Comparison of ENCODE assay signal across 9 cellular contexts in genomic region chr3:51680663-51681230, GRCh38. TPM values are rescaled to one million over a fixed set of nuclear protein-coding genes. Genes with fewer than 3 reads are reported as not detected.
A peak's percentile ranks its signal among the peaks of the same experiment; 100 is the strongest.
DNase-seq lines count a peak whose midpoint lies in the region; ATAC-seq and TF ChIP-seq lines count a peak whose summit lies in the region.
"Had no signal": no experiment of that assay in that cellular context is flagged by ENCODE, and none has a peak within 500 bp of the region (broad histone marks: within the 10 kb centered on the region; RNA-seq: fewer than 3 reads in every experiment).

No MANE protein-coding gene starts in this region.

- H3K9ac ChIP-seq in trophoblast cell (ENCODE audit: low read length): no peak overlapping the region

- H3K36me3 ChIP-seq in thymus (ENCODE audit: control insufficient read depth, insufficient read depth): peaks cover 11% of the 10 kb centered on the region
- H3K36me3 ChIP-seq in trophoblast cell (ENCODE audit: control insufficient read depth in 1 of 2, insufficient read depth in 2 of 2, low read length in 2 of 2): peaks cover 11 to 20% of the 10 kb centered on the region in 2 experiments

- no peak for DNase-seq in activated naive CD4-positive, alpha-beta T cell treated with anti-CD3 and anti-CD28 coated beads, Interleukin-2, amount 10 ng/mL, durations not matched to agents 7 days and 5 days
- no peak for DNase-seq in activated naive CD4-positive, alpha-beta T cell treated with anti-CD3 and anti-CD28 coated beads, Interleukin-2, amount 50 U/mL, for 16 hours
- no peak for DNase-seq in activated T-helper 1 cell treated with anti-CD3 and anti-CD28 coated beads, Interleukin-12 subunit alpha, Interleukin-12 subunit beta, Interleukin-2, Interleukin-4 antibody, amounts not matched to agents 30 ng/mL and 10 ng/mL and 1 ng/mL, durations not matched to agents 14 hours and 24 hours and 36 hours (ENCODE audit: low spot score)
- DNase-seq in left colon (no peak), WTC11 (ENCODE audit: low spot score) (no peak), trophoblast cell (no peak)
- DNase-seq in stimulated activated CD8-positive, alpha-beta memory T cell treated with anti-CD3 and anti-CD28 coated beads, Interleukin-4, amount 100 ng/mL, for 48 hours: no peak
- DNase-seq: NCI-H1417 had no signal

- H3K4me1 Mint-ChIP-seq in activated naive CD4-positive, alpha-beta T cell treated with anti-CD3 and anti-CD28 coated beads, Interleukin-2, amount 10 ng/mL, durations not matched to agents 7 days and 5 days: peaks cover 98% of the 10 kb centered on the region
- peaks cover 94% of the 10 kb centered on the region for H3K4me1 Mint-ChIP-seq in activated T-helper 1 cell treated with anti-CD3 and anti-CD28 coated beads, Interleukin-12 subunit alpha, Interleukin-12 subunit beta, Interleukin-2, Interleukin-4 antibody, amounts not matched to agents 30 ng/mL and 10 ng/mL and 1 ng/mL, durations not matched to agents 14 hours and 24 hours and 36 hours (ENCODE audit: low read depth)
- H3K4me1 Mint-ChIP-seq in WTC11: peaks cover 13% of the 10 kb centered on the region

- H3K4me2 ChIP-seq in trophoblast cell (ENCODE audit: low read length): no peak overlapping the region

- CTCF ChIA-PET in activated naive CD4-positive, alpha-beta T cell treated with anti-CD3 and anti-CD28 coated beads, Interleukin-2, amount 10 ng/mL, durations not matched to agents 7 days and 5 days (lab: Charles Lee): interaction anchor here (1.1 to 6.1 kb wide), 8 partner anchors 9 to 291 kb away, joined by 3 to 123 read pairs (median 28); partner anchors contain the start of genes DCAF1, RBM15B and TEX264
- CTCF ChIA-PET in WTC11 (lab: Charles Lee): interaction anchor here (0.6 to 2.7 kb wide), 7 partner anchors 8 to 540 kb away, joined by 4 to 110 read pairs (median 42); partner anchors contain the start of genes DCAF1, GRM2 and TEX264

- H4K12ac ChIP-seq in trophoblast cell (ENCODE audit: low read depth, low read length): no peak overlapping the region

- 97% methylated on average over 2 of the region's 2 CpGs for WGBS in thymus
- WGBS in trophoblast cell (ENCODE audit: extremely low coverage, insufficient coverage, insufficient read length): no CpG with 5 or more reads among the region's 2 CpGs

- no peak overlapping the region for H3K14ac ChIP-seq in trophoblast cell (ENCODE audit: low read length)

- H3K4me3 ChIP-seq in thymus (ENCODE audit: low read length) (no peak overlapping the region), trophoblast cell (ENCODE audit: low read depth, low read length) (no peak overlapping the region)

- no peak overlapping the region for H2AK5ac ChIP-seq in trophoblast cell (ENCODE audit: low read length)

- H3K79me2 ChIP-seq in trophoblast cell (ENCODE audit: control insufficient read depth, insufficient read depth, low read length, poor library complexity): no peaks in the 10 kb centered on the region

- no peak overlapping the region for H2AFZ ChIP-seq in trophoblast cell (ENCODE audit: insufficient read depth, low read length, poor library complexity)

- H4K8ac ChIP-seq in trophoblast cell (ENCODE audit: low read depth, low read length): no peak overlapping the region

- no peak overlapping the region for H4K91ac ChIP-seq in trophoblast cell (ENCODE audit: low read depth, low read length)

- no peak overlapping the region for H2BK120ac ChIP-seq in trophoblast cell (ENCODE audit: insufficient read depth, low read length, poor library complexity)

- no peak overlapping the region for H3K23ac ChIP-seq in trophoblast cell (ENCODE audit: low read length)

- H3K4ac ChIP-seq in trophoblast cell (ENCODE audit: low read depth, low read length): no peak overlapping the region

- peaks cover 64% of the 10 kb centered on the region for H3K36me3 Mint-ChIP-seq in activated naive CD4-positive, alpha-beta T cell treated with anti-CD3 and anti-CD28 coated beads, Interleukin-2, amount 10 ng/mL, durations not matched to agents 7 days and 5 days
- H3K36me3 Mint-ChIP-seq in activated T-helper 1 cell treated with anti-CD3 and anti-CD28 coated beads, Interleukin-12 subunit alpha, Interleukin-12 subunit beta, Interleukin-2, Interleukin-4 antibody, amounts not matched to agents 30 ng/mL and 10 ng/mL and 1 ng/mL, durations not matched to agents 14 hours and 24 hours and 36 hours (ENCODE audit: low read depth): peaks cover 36% of the 10 kb centered on the region
- H3K36me3 Mint-ChIP-seq in WTC11: no peaks in the 10 kb centered on the region

- H3K9me3 ChIP-seq in thymus (ENCODE audit: control insufficient read depth) (no peaks in the 10 kb centered on the region), trophoblast cell (ENCODE audit: insufficient read depth, low read depth, low read length) (no peaks in the 10 kb centered on the region)

- H2BK5ac ChIP-seq in trophoblast cell (ENCODE audit: low read depth, low read length, poor library complexity): no peak overlapping the region

- no peak overlapping the region for H3K18ac ChIP-seq in trophoblast cell (ENCODE audit: low read length)

- intact Hi-C loops in activated T-helper 1 cell treated with anti-CD3 and anti-CD28 coated beads, Interleukin-12 subunit alpha, Interleukin-12 subunit beta, Interleukin-2, Interleukin-4 antibody, amounts not matched to agents 30 ng/mL and 10 ng/mL and 1 ng/mL, durations not matched to agents 14 hours and 24 hours and 36 hours (cut with micrococcal nuclease): loop anchor here (10.0 kb wide), 1 partner anchor 1326 kb away; the partner anchor contains the start of genes CYB561D2, NPRL2 and TMEM115
- intact Hi-C loops in left colon (cut with DNase I, micrococcal nuclease): loop anchor here in 1 of 2 donors (10.0 kb wide), 1 partner anchor 176 kb away; the partner anchor contains the start of gene DCAF1

- peak overlapping the region; percentile 52 for H3K4me3 Mint-ChIP-seq in activated naive CD4-positive, alpha-beta T cell treated with anti-CD3 and anti-CD28 coated beads, Interleukin-2, amount 10 ng/mL, durations not matched to agents 7 days and 5 days
- peak overlapping the region; percentile 71 for H3K4me3 Mint-ChIP-seq in activated T-helper 1 cell treated with anti-CD3 and anti-CD28 coated beads, Interleukin-12 subunit alpha, Interleukin-12 subunit beta, Interleukin-2, Interleukin-4 antibody, amounts not matched to agents 30 ng/mL and 10 ng/mL and 1 ng/mL, durations not matched to agents 14 hours and 24 hours and 36 hours
- no peak overlapping the region for H3K4me3 Mint-ChIP-seq in WTC11

- no peaks in the 10 kb centered on the region for H3K79me1 ChIP-seq in trophoblast cell (ENCODE audit: low read length)

- no peaks in the 10 kb centered on the region for H3K9me3 Mint-ChIP-seq in activated naive CD4-positive, alpha-beta T cell treated with anti-CD3 and anti-CD28 coated beads, Interleukin-2, amount 10 ng/mL, durations not matched to agents 7 days and 5 days
- no peaks in the 10 kb centered on the region for H3K9me3 Mint-ChIP-seq in activated T-helper 1 cell treated with anti-CD3 and anti-CD28 coated beads, Interleukin-12 subunit alpha, Interleukin-12 subunit beta, Interleukin-2, Interleukin-4 antibody, amounts not matched to agents 30 ng/mL and 10 ng/mL and 1 ng/mL, durations not matched to agents 14 hours and 24 hours and 36 hours
- H3K9me3 Mint-ChIP-seq in WTC11: no peaks in the 10 kb centered on the region

- peak overlapping the region; percentile 54 for H3K27ac ChIP-seq in thymus (ENCODE audit: low read depth)
- no peak overlapping the region for H3K27ac ChIP-seq in trophoblast cell (ENCODE audit: low read depth, low read length)

- POLR2A ChIA-PET in WTC11 (lab: Charles Lee): interaction anchor here (1.0 to 2.3 kb wide), 3 partner anchors 11 to 181 kb away, joined by 3 to 11 read pairs (median 4); partner anchors contain the start of genes DCAF1 and RAD54L2

- no peak for TF ChIP-seq CTCF in WTC11 (IDR thresholded peaks at IDR 0.05)

- H3K27me3 Mint-ChIP-seq in activated naive CD4-positive, alpha-beta T cell treated with anti-CD3 and anti-CD28 coated beads, Interleukin-2, amount 10 ng/mL, durations not matched to agents 7 days and 5 days: no peaks in the 10 kb centered on the region
- no peaks in the 10 kb centered on the region for H3K27me3 Mint-ChIP-seq in activated T-helper 1 cell treated with anti-CD3 and anti-CD28 coated beads, Interleukin-12 subunit alpha, Interleukin-12 subunit beta, Interleukin-2, Interleukin-4 antibody, amounts not matched to agents 30 ng/mL and 10 ng/mL and 1 ng/mL, durations not matched to agents 14 hours and 24 hours and 36 hours (ENCODE audit: insufficient read depth)
- H3K27me3 Mint-ChIP-seq in WTC11 (ENCODE audit: low read depth): no peaks in the 10 kb centered on the region

- H3K27me3 ChIP-seq in thymus (ENCODE audit: control insufficient read depth, insufficient read depth) (no peaks in the 10 kb centered on the region), trophoblast cell (ENCODE audit: insufficient read depth, low read length) (no peaks in the 10 kb centered on the region)

- no peak overlapping the region for H2BK12ac ChIP-seq in trophoblast cell (ENCODE audit: low read length)

- peak; percentile 48 for ATAC-seq in left colon
- ATAC-seq in WTC11: no peak

- H3K27ac Mint-ChIP-seq in activated naive CD4-positive, alpha-beta T cell treated with anti-CD3 and anti-CD28 coated beads, Interleukin-2, amount 10 ng/mL, durations not matched to agents 7 days and 5 days: peak overlapping the region; percentile 86
- H3K27ac Mint-ChIP-seq in activated T-helper 1 cell treated with anti-CD3 and anti-CD28 coated beads, Interleukin-12 subunit alpha, Interleukin-12 subunit beta, Interleukin-2, Interleukin-4 antibody, amounts not matched to agents 30 ng/mL and 10 ng/mL and 1 ng/mL, durations not matched to agents 14 hours and 24 hours and 36 hours: peak overlapping the region; percentile 86
- no peak overlapping the region for H3K27ac Mint-ChIP-seq in WTC11

- peaks cover 7% of the 10 kb centered on the region for H3K4me1 ChIP-seq in thymus (ENCODE audit: control insufficient read depth, insufficient read depth, low read length)
- H3K4me1 ChIP-seq in trophoblast cell (ENCODE audit: control insufficient read depth in 1 of 2, insufficient read depth in 2 of 2, low read length in 2 of 2): peaks cover 0 to 16% of the 10 kb centered on the region in 2 experiments

TF ChIP-seq in WTC11, 78 proteins besides CTCF, POLR2A, EP300 and RAD21 (continues in another document):
- no peak for TF ChIP-seq ELF4 (CRISPR knock-in tag; IDR thresholded peaks at IDR 0.05; ENCODE audit: low read depth)
- no peak for TF ChIP-seq NR3C1 (CRISPR knock-in tag; conservative IDR thresholded peaks at IDR 0.05; ENCODE audit: low read depth)

RNA-seq across cellular contexts. Expression of gene TEX264, which starts 9.7 kb away (rescaled TPM):
- 50.3 and 52.0 TPM in 2 replicates for total RNA-seq in activated T-helper 1 cell treated with anti-CD3 and anti-CD28 coated beads, Interleukin-12 subunit alpha, Interleukin-12 subunit beta, Interleukin-2, Interleukin-4 antibody, amounts not matched to agents 30 ng/mL and 10 ng/mL and 1 ng/mL, durations not matched to agents 14 hours and 24 hours and 36 hours
- total RNA-seq in left colon (10 to 100 TPM; 67.6 to 68.0 TPM), WTC11 (2021) (11.8 to 17.5 TPM (median 17.5 TPM) in 3 replicates)
- 61.1 TPM for polyA plus RNA-seq in thymus
- 19.2 and 21.4 TPM in 2 replicates for polyA plus RNA-seq in trophoblast cell (2013)

RNA-seq across cellular contexts. Expression of gene GRM2, which starts 26.1 kb away (rescaled TPM):
- total RNA-seq in activated T-helper 1 cell treated with anti-CD3 and anti-CD28 coated beads, Interleukin-12 subunit alpha, Interleukin-12 subunit beta, Interleukin-2, Interleukin-4 antibody, amounts not matched to agents 30 ng/mL and 10 ng/mL and 1 ng/mL, durations not matched to agents 14 hours and 24 hours and 36 hours: 0.96 and 1.0 TPM in 2 replicates
- total RNA-seq in left colon: not detected
- 0.91 TPM for polyA plus RNA-seq in thymus
- total RNA-seq in WTC11 (2021): 2.8 to 4.1 TPM (median 3.7 TPM) in 3 replicates
- polyA plus RNA-seq in trophoblast cell (2013): 0.11 and 0.16 TPM in 2 replicates
